24 cellular contexts compared by ENCODE assay signal in genomic region chrX:7045238-7045955, GRCh38.
"Had no signal": no experiment of that assay in that cellular context is flagged by ENCODE, and none has a peak within 500 bp of the region (broad histone marks: within the 10 kb centered on the region; RNA-seq: fewer than 3 reads in every experiment).

No MANE protein-coding gene starts in this region.

- H3K4me1 ChIP-seq: esophagus muscularis mucosa, lower lobe of right lung, prostate gland, tibial artery had no signal

- H3K27ac Mint-ChIP-seq: activated CD4-positive, alpha-beta memory T cell treated with anti-CD3 and anti-CD28 coated beads, Interleukin-2, amount 10 ng/mL, durations not matched to agents 7 days and 5 days; activated naive CD4-positive, alpha-beta T cell treated with anti-CD3 and anti-CD28 coated beads for 36 hours; activated T-cell treated with anti-CD3 and anti-CD28 coated beads, Interleukin-2, amount 50 U/mL, for 72 hours; effector memory CD8-positive, alpha-beta T cell; stimulated activated effector memory CD8-positive, alpha-beta T cell treated with anti-CD3 and anti-CD28 coated beads, Interleukin-12 subunit alpha, Interleukin-12 subunit beta, amount 100 ng/mL, for 72 hours; stimulated activated naive CD8-positive, alpha-beta T cell treated with anti-CD3 and anti-CD28 coated beads, Interleukin-15, amount 100 ng/mL, for 72 hours had no signal

- H3K27me3 ChIP-seq: cardiac muscle cell, dorsolateral prefrontal cortex, esophagus muscularis mucosa, gastrocnemius medialis, ovary, tibial artery had no signal

- H3K9me3 Mint-ChIP-seq: activated naive CD4-positive, alpha-beta T cell treated with anti-CD3 and anti-CD28 coated beads for 36 hours; effector memory CD8-positive, alpha-beta T cell; natural killer cell; stimulated activated effector memory CD8-positive, alpha-beta T cell treated with anti-CD3 and anti-CD28 coated beads, Interleukin-12 subunit alpha, Interleukin-12 subunit beta, amount 100 ng/mL, for 72 hours; stimulated activated naive CD8-positive, alpha-beta T cell treated with anti-CD3 and anti-CD28 coated beads, Interleukin-15, amount 100 ng/mL, for 72 hours had no signal

- DNase-seq: activated CD4-positive, alpha-beta memory T cell treated with anti-CD3 and anti-CD28 coated beads, Interleukin-2, amount 10 ng/mL, durations not matched to agents 7 days and 5 days; activated CD4-positive, alpha-beta T cell treated with anti-CD3 and anti-CD28 coated beads for 48 hours; activated effector memory CD4-positive, alpha-beta T cell treated with Interleukin-2 at 50 U/mL for 16 hours; activated naive CD4-positive, alpha-beta T cell treated with anti-CD3 and anti-CD28 coated beads for 36 hours; activated T-cell treated with anti-CD3 and anti-CD28 coated beads, Interleukin-2, amount 50 U/mL, for 72 hours; amygdala; effector memory CD8-positive, alpha-beta T cell; gastrocnemius medialis; head of caudate nucleus; hypothalamus; lower lobe of right lung; natural killer cell; ovary; stimulated activated CD4-positive, alpha-beta T cell treated with anti-CD3 and anti-CD28 coated beads, Interleukin-1b, Interleukin-23, amount 100 ng/mL, for 48 hours; stimulated activated naive CD8-positive, alpha-beta T cell treated with anti-CD3 and anti-CD28 coated beads, Interleukin-15, amount 100 ng/mL, for 72 hours; tibial artery had no signal

- H3K4me1 Mint-ChIP-seq: activated CD4-positive, alpha-beta memory T cell treated with anti-CD3 and anti-CD28 coated beads, Interleukin-2, amount 10 ng/mL, durations not matched to agents 7 days and 5 days; stimulated activated effector memory CD8-positive, alpha-beta T cell treated with anti-CD3 and anti-CD28 coated beads, Interleukin-12 subunit alpha, Interleukin-12 subunit beta, amount 100 ng/mL, for 72 hours; stimulated activated naive CD8-positive, alpha-beta T cell treated with anti-CD3 and anti-CD28 coated beads, Interleukin-15, amount 100 ng/mL, for 72 hours had no signal

- FAIRE-seq: colon, islet of Langerhans, urothelium cell line had no signal

- H3K36me3 ChIP-seq: lower lobe of right lung, ovary, prostate gland had no signal

- H3K4me3 ChIP-seq: cardiac muscle cell, dorsolateral prefrontal cortex, esophagus muscularis mucosa, gastrocnemius medialis, lower lobe of right lung, ovary, prostate gland, tibial artery had no signal

- H3K27me3 Mint-ChIP-seq: activated CD4-positive, alpha-beta memory T cell treated with anti-CD3 and anti-CD28 coated beads, Interleukin-2, amount 10 ng/mL, durations not matched to agents 7 days and 5 days; effector memory CD8-positive, alpha-beta T cell; stimulated activated naive CD8-positive, alpha-beta T cell treated with anti-CD3 and anti-CD28 coated beads, Interleukin-15, amount 100 ng/mL, for 72 hours had no signal

- H3K27ac ChIP-seq: cardiac muscle cell, dorsolateral prefrontal cortex, esophagus muscularis mucosa, gastrocnemius medialis, lower lobe of right lung, ovary, prostate gland, tibial artery had no signal

- H3K9me3 ChIP-seq: esophagus muscularis mucosa, gastrocnemius medialis, lower lobe of right lung, ovary, prostate gland, tibial artery had no signal

- H3K4me3 Mint-ChIP-seq: activated CD4-positive, alpha-beta memory T cell treated with anti-CD3 and anti-CD28 coated beads, Interleukin-2, amount 10 ng/mL, durations not matched to agents 7 days and 5 days; activated naive CD4-positive, alpha-beta T cell treated with anti-CD3 and anti-CD28 coated beads for 36 hours; activated T-cell treated with anti-CD3 and anti-CD28 coated beads, Interleukin-2, amount 50 U/mL, for 72 hours; effector memory CD8-positive, alpha-beta T cell; natural killer cell; stimulated activated effector memory CD8-positive, alpha-beta T cell treated with anti-CD3 and anti-CD28 coated beads, Interleukin-12 subunit alpha, Interleukin-12 subunit beta, amount 100 ng/mL, for 72 hours; stimulated activated naive CD8-positive, alpha-beta T cell treated with anti-CD3 and anti-CD28 coated beads, Interleukin-15, amount 100 ng/mL, for 72 hours had no signal
